In the genomic region with DNA sequence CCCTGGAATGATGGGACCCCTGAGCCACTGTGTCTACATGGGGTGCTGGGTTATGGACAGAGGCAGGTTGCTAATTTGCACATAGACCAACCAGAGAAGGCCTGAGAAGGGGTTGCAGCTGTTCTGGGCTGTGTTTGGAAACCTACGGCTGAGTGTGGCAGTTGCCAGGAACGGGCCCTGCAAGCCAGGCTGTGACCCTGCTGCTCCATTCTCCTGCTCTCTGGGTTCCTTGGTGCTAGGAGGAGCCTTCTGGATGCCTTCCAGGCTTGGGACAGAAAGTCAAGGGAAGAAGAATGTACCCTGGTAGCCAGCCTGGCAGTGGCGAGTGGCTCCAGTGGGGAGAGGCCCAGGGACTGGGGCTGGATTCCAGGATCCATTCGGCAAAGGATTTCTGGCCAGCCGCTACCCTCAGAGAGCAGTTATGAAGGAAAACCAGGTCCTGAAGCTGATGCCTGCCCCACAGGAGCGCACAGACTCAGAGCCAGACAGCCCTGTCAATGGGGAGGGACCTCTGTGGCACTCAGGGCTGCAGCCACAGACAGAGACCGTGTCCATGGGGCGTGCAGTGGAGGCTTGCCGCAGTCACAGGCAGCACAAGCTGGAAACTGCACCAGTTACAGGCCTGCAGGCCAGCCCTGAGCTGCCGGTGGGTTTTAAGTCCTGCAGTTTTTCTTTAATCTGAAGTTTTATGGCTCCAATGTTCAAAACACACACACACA, we compare ENCODE assay signal across 15 cellular contexts. TPM values are rescaled to one million over a fixed set of nuclear protein-coding genes. Genes with fewer than 3 reads are reported as not detected.
DNase-seq lines count a peak whose midpoint lies in the region; ATAC-seq and TF ChIP-seq lines count a peak whose summit lies in the region.
"Had no signal": no experiment of that assay in that cellular context is flagged by ENCODE, and none has a peak within 500 bp of the region (broad histone marks: within the 10 kb centered on the region; RNA-seq: fewer than 3 reads in every experiment).

No MANE protein-coding gene starts in this region.

- 81% methylated on average over 6 of the region's 10 CpGs for WGBS in suprapubic skin

- TF ChIP-seq POLR2A in suprapubic skin (IDR thresholded peaks at IDR 0.05): no peak

- peaks cover 1% of the 10 kb centered on the region for H3K4me1 Mint-ChIP-seq in activated naive CD8-positive, alpha-beta T cell (ENCODE audit: low read depth)
- H3K4me1 Mint-ChIP-seq in activated naive CD8-positive, alpha-beta T cell treated with anti-CD3 and anti-CD28 coated beads, Interleukin-2, amount 50 U/mL, for 24 hours: no peaks in the 10 kb centered on the region
- H3K4me1 Mint-ChIP-seq in CD14-positive monocyte: no peaks in the 10 kb centered on the region
- no peaks in the 10 kb centered on the region for H3K4me1 Mint-ChIP-seq in effector memory CD8-positive, alpha-beta T cell (ENCODE audit: low read depth in 2 of 2)

- H3K4me1 ChIP-seq in mucosa of descending colon (ENCODE audit: low read depth) (no peaks in the 10 kb centered on the region), tibial artery (peaks cover 0 to 43% (median 27%) of the 10 kb centered on the region in 4 donors), suprapubic skin (peaks cover 10% of the 10 kb centered on the region)

- H3K4me3 Mint-ChIP-seq in activated naive CD8-positive, alpha-beta T cell: no peak overlapping the region
- no peak overlapping the region for H3K4me3 Mint-ChIP-seq in activated naive CD8-positive, alpha-beta T cell treated with anti-CD3 and anti-CD28 coated beads, Interleukin-2, amount 50 U/mL, for 24 hours
- H3K4me3 Mint-ChIP-seq in CD14-positive monocyte: no peak overlapping the region
- no peak overlapping the region for H3K4me3 Mint-ChIP-seq in effector memory CD8-positive, alpha-beta T cell

- H3K9me3 ChIP-seq in mucosa of descending colon (no peaks in the 10 kb centered on the region), tibial artery (no peaks in the 10 kb centered on the region), suprapubic skin (no peaks in the 10 kb centered on the region)

- H3K4me3 ChIP-seq in mucosa of descending colon (no peak overlapping the region), tibial artery (no peak overlapping the region), suprapubic skin (no peak overlapping the region)

- no peak for ATAC-seq in activated naive CD8-positive, alpha-beta T cell treated with anti-CD3 and anti-CD28 coated beads, Interleukin-2, amount 50 U/mL, for 24 hours
- peak; percentile 28 for ATAC-seq in mucosa of descending colon
- no peak for ATAC-seq in effector memory CD8-positive, alpha-beta T cell (replicated peaks)

- TF ChIP-seq EP300 in suprapubic skin (IDR thresholded peaks at IDR 0.05): no peak

- DNase-seq in activated naive CD8-positive, alpha-beta T cell treated with anti-CD3 and anti-CD28 coated beads, Interleukin-2, amount 50 U/mL, for 24 hours: no peak
- DNase-seq in cerebellum (ENCODE audit: low spot score): peak; percentile 47
- DNase-seq in mucosa of descending colon: no peak
- no peak for DNase-seq in tibial artery
- DNase-seq in CD14-positive monocyte (ENCODE audit: low spot score): no peak
- no peak for DNase-seq in suprapubic skin (ENCODE audit: low spot score in 2 of 2)
- no peak for DNase-seq in effector memory CD8-positive, alpha-beta T cell
- DNase-seq: ACHN; activated naive CD4-positive, alpha-beta T cell; foreskin melanocyte; GF-D8; midbrain; NCI-H187; NCI-H524 treated with DMSO at 0.1 percent for 48 hours had no signal

- TF ChIP-seq CTCF in mucosa of descending colon (IDR thresholded peaks at IDR 0.05): no peak
- no peak for TF ChIP-seq CTCF in tibial artery (IDR thresholded peaks at IDR 0.05)
- TF ChIP-seq CTCF in CD14-positive monocyte (IDR thresholded peaks at IDR 0.05): no peak
- TF ChIP-seq CTCF in suprapubic skin (IDR thresholded peaks at IDR 0.05): no peak

- intact Hi-C loops in mucosa of descending colon (cut with DNase I, micrococcal nuclease): no loop called here
- intact Hi-C loops in tibial artery (cut with DNase I; ENCODE audit: low total_unique reads): no loop called here
- intact Hi-C loops in CD14-positive monocyte (cut with micrococcal nuclease): no loop called here

- H3K27me3 ChIP-seq in tibial artery (no peaks in the 10 kb centered on the region), suprapubic skin (no peaks in the 10 kb centered on the region)

- peaks cover 4% of the 10 kb centered on the region for H3K36me3 Mint-ChIP-seq in activated naive CD8-positive, alpha-beta T cell
- peaks cover 8% of the 10 kb centered on the region for H3K36me3 Mint-ChIP-seq in activated naive CD8-positive, alpha-beta T cell treated with anti-CD3 and anti-CD28 coated beads, Interleukin-2, amount 50 U/mL, for 24 hours (ENCODE audit: low read depth)
- H3K36me3 Mint-ChIP-seq in CD14-positive monocyte: peaks cover 27 to 41% of the 10 kb centered on the region in 2 donors
- H3K36me3 Mint-ChIP-seq in effector memory CD8-positive, alpha-beta T cell (ENCODE audit: insufficient read depth): peaks cover 8% of the 10 kb centered on the region

- no peaks in the 10 kb centered on the region for H3K27me3 Mint-ChIP-seq in activated naive CD8-positive, alpha-beta T cell
- H3K27me3 Mint-ChIP-seq in activated naive CD8-positive, alpha-beta T cell treated with anti-CD3 and anti-CD28 coated beads, Interleukin-2, amount 50 U/mL, for 24 hours: no peaks in the 10 kb centered on the region
- H3K27me3 Mint-ChIP-seq in CD14-positive monocyte (ENCODE audit: low read depth in 3 of 3): peaks cover 0 to 3% (median 0%) of the 10 kb centered on the region in 3 donors
- H3K27me3 Mint-ChIP-seq in effector memory CD8-positive, alpha-beta T cell: no peaks in the 10 kb centered on the region

- H3K36me3 ChIP-seq in mucosa of descending colon (ENCODE audit: low read depth) (no peaks in the 10 kb centered on the region), tibial artery (peaks cover 0 to 5% (median 0%) of the 10 kb centered on the region in 3 donors), suprapubic skin (peaks cover 10% of the 10 kb centered on the region)

- H3K27ac ChIP-seq in tibial artery (peak overlapping the region; percentile 60 to 63), suprapubic skin (no peak overlapping the region)

- peak overlapping the region; percentile 70 for H3K27ac Mint-ChIP-seq in activated naive CD8-positive, alpha-beta T cell
- H3K27ac Mint-ChIP-seq in activated naive CD8-positive, alpha-beta T cell treated with anti-CD3 and anti-CD28 coated beads, Interleukin-2, amount 50 U/mL, for 24 hours: no peak overlapping the region
- peak overlapping the region in 2 of 7 donors; percentile 4 to 62 for H3K27ac Mint-ChIP-seq in CD14-positive monocyte
- peak overlapping the region in 1 of 2 donors; percentile 57 for H3K27ac Mint-ChIP-seq in effector memory CD8-positive, alpha-beta T cell

- no peaks in the 10 kb centered on the region for H3K9me3 Mint-ChIP-seq in activated naive CD8-positive, alpha-beta T cell (ENCODE audit: low read depth)
- no peaks in the 10 kb centered on the region for H3K9me3 Mint-ChIP-seq in activated naive CD8-positive, alpha-beta T cell treated with anti-CD3 and anti-CD28 coated beads, Interleukin-2, amount 50 U/mL, for 24 hours
- H3K9me3 Mint-ChIP-seq in CD14-positive monocyte: no peaks in the 10 kb centered on the region
- H3K9me3 Mint-ChIP-seq in effector memory CD8-positive, alpha-beta T cell: no peaks in the 10 kb centered on the region

RNA-seq across cellular contexts. Expression of a gene that starts 55.1 kb away (rescaled TPM):
- total RNA-seq in cerebellum (39.3 TPM), mucosa of descending colon (10 to 100 TPM; 42.7 to 43.9 (median 43.8) TPM), suprapubic skin (100 to 1,000 TPM; 118 to 164 (median 138) TPM)
- polyA plus RNA-seq in CD14-positive monocyte: 10 to 100 TPM; 21.9 to 25.6 TPM
